Comparison of ENCODE assay signal across 8 cellular contexts in the genomic region with DNA sequence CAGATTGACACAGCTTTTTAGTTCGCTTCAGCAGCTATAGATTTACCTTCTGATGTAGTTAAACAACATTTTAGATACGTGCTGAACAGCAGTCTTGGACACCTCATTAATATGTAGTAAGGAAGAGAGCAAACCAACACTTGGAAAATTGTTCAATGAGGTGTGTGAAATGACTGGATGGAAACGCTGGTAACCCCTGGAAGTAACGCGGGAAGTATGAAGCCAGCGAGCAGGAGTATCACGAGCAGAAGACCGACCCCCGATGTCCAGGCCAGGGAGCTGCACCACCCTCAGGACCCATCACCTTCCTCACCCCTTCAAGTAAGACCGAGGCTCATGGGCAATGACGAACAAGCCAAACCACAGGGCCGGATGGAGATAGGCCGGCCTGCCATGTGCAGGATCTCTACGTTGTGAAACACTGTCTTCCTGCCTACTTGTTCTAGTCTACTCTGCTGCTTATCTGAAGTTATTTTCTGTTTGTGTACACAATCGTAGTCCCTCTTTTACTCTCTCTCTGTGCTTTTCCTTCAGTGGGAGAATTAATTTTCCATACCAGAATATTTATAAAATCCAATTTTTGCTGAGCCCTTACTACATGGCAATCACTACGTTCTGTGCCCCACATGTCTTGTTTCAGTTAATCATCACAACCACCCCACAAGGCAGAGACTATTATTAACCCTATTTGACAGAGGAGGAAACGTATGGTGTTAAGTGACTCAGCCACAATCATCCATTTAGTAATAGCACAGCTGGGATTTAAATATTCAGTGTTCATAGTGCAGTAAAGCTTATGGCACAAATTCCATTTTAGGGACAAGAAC.
A peak's percentile ranks its signal among the peaks of the same experiment; 100 is the strongest.
DNase-seq lines count a peak whose midpoint lies in the region; ATAC-seq and TF ChIP-seq lines count a peak whose summit lies in the region.
"Had no signal": no experiment of that assay in that cellular context is flagged by ENCODE, and none has a peak within 500 bp of the region (broad histone marks: within the 10 kb centered on the region; RNA-seq: fewer than 3 reads in every experiment).

No MANE protein-coding gene starts in this region.

- H3K36me3 ChIP-seq in BE2C, result no peaks in the 10 kb centered on the region
- H3K36me3 ChIP-seq in mucosa of descending colon (ENCODE audit: low read depth), result no peaks in the 10 kb centered on the region
- H3K36me3 ChIP-seq: pancreas had no signal

- H3K9me3 ChIP-seq in BE2C (no peaks in the 10 kb centered on the region), mucosa of descending colon (no peaks in the 10 kb centered on the region)
- H3K9me3 ChIP-seq: pancreas had no signal

- H3K4me1 ChIP-seq in BE2C (no peaks in the 10 kb centered on the region), mucosa of descending colon (ENCODE audit: low read depth) (no peaks in the 10 kb centered on the region)

- DNase-seq in NOMO-1 treated with dmso at 0.1 percent for 144 hours (lab: John Stamatoyannopoulos, UW; ENCODE audit: unreplicated experiment) (peak; percentile 84), foreskin fibroblast (peak; percentile 85 to 88), BE2C (no peak), mucosa of descending colon (no peak)
- DNase-seq in stimulated activated naive CD4-positive, alpha-beta T cell treated with Interleukin-2 at 50 U/mL for 16 hours (lab: John Stamatoyannopoulos, UW), result no peak
- DNase-seq: pancreas had no signal

- H3K27me3 ChIP-seq in BE2C, result no peaks in the 10 kb centered on the region
- H3K27me3 ChIP-seq: pancreas had no signal

- TF ChIP-seq CTCF in foreskin fibroblast (IDR thresholded peaks at IDR 0.05; ENCODE audit: low read depth, low read length) (no peak), BE2C (IDR thresholded peaks at IDR 0.05; ENCODE audit: low read depth, low read length) (no peak), mucosa of descending colon (IDR thresholded peaks at IDR 0.05) (no peak)

- intact Hi-C loops in mucosa of descending colon (cut with DNase I, micrococcal nuclease), result no loop called here

- H3K4me3 ChIP-seq in foreskin fibroblast (ENCODE audit: low read depth in 1 of 2, low read length in 2 of 2), result no peak overlapping the region
- no peak overlapping the region for H3K4me3 ChIP-seq in BE2C (ENCODE audit: low read depth, low read length)
- no peak overlapping the region for H3K4me3 ChIP-seq in mucosa of descending colon
- H3K4me3 ChIP-seq: pancreas had no signal

- ATAC-seq in GM18868 (IDR thresholded peaks at IDR 0.05; ENCODE audit: unreplicated experiment) (peak; percentile 57), HG02678 (IDR thresholded peaks at IDR 0.05; ENCODE audit: unreplicated experiment) (peak; percentile 75), mucosa of descending colon (no peak)

Comparison
In these comparisons a context has a peak if more than half of its experiments do, and no peak if none do; other contexts are left out.
1. DNase-seq: peak in NOMO-1 treated with dmso at 0.1 percent for 144 hours (single experiment) and foreskin fibroblast (2 of 2); none in BE2C (single experiment), stimulated activated naive CD4-positive, alpha-beta T cell treated with Interleukin-2 at 50 U/mL for 16 hours (single experiment) and mucosa of descending colon (0 of 3).